ENCODE assay signal across 1 cellular context in genomic region chr6:11386726-11387125, GRCh38.
TF ChIP-seq lines count a peak whose summit lies in the region.

No MANE protein-coding gene starts in this region.

TF ChIP-seq in IMR-90, 13 proteins besides CTCF, POLR2A, EP300 and RAD21:
- TF ChIP-seq MAZ (IDR thresholded peaks at IDR 0.05; ENCODE audit: borderline replicate concordance, low read depth, low read length) (no peak), RFX5 (IDR thresholded peaks at IDR 0.05; ENCODE audit: low read depth, low read length) (no peak), MAFK (IDR thresholded peaks at IDR 0.05; ENCODE audit: low read depth, low read length) (no peak), RCOR1 (IDR thresholded peaks at IDR 0.05; ENCODE audit: insufficient replicate concordance, low read length) (no peak), BHLHE40 (IDR thresholded peaks at IDR 0.05; ENCODE audit: low read depth, low read length) (no peak), CHD1 (IDR thresholded peaks at IDR 0.05; ENCODE audit: low read depth, low read length) (no peak), NFE2L2 (IDR thresholded peaks at IDR 0.05; ENCODE audit: low read depth, low read length) (no peak), FOS (IDR thresholded peaks at IDR 0.05; ENCODE audit: low read depth, low read length) (no peak), MXI1 (IDR thresholded peaks at IDR 0.05; ENCODE audit: borderline replicate concordance, low read depth, low read length) (no peak), SMC3 (IDR thresholded peaks at IDR 0.05; ENCODE audit: low read depth, low read length) (no peak), CEBPB (IDR thresholded peaks at IDR 0.05; ENCODE audit: low read depth, low read length) (no peak)
- TF ChIP-seq, protein P1, sequence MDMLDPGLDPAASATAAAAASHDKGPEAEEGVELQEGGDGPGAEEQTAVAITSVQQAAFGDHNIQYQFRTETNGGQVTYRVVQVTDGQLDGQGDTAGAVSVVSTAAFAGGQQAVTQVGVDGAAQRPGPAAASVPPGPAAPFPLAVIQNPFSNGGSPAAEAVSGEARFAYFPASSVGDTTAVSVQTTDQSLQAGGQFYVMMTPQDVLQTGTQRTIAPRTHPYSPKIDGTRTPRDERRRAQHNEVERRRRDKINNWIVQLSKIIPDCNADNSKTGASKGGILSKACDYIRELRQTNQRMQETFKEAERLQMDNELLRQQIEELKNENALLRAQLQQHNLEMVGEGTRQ (IDR thresholded peaks at IDR 0.05; ENCODE audit: low read depth, low read length), result no peak
- TF ChIP-seq, protein P2, sequence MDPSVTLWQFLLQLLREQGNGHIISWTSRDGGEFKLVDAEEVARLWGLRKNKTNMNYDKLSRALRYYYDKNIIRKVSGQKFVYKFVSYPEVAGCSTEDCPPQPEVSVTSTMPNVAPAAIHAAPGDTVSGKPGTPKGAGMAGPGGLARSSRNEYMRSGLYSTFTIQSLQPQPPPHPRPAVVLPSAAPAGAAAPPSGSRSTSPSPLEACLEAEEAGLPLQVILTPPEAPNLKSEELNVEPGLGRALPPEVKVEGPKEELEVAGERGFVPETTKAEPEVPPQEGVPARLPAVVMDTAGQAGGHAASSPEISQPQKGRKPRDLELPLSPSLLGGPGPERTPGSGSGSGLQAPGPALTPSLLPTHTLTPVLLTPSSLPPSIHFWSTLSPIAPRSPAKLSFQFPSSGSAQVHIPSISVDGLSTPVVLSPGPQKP (IDR thresholded peaks at IDR 0.05; ENCODE audit: borderline replicate concordance, low read depth, low read length), result no peak
TF ChIP-seq in IMR-90: peak in this region for 0.
